Comparison of ENCODE assay signal across 19 cellular contexts in genomic region chr19:58085348-58085875, GRCh38. TPM values are rescaled to one million over a fixed set of nuclear protein-coding genes. Genes with fewer than 3 reads are reported as not detected.
DNase-seq lines count a peak whose midpoint lies in the region; ATAC-seq and TF ChIP-seq lines count a peak whose summit lies in the region.
"Had no signal": no experiment of that assay in that cellular context is flagged by ENCODE, and none has a peak within 500 bp of the region (broad histone marks: within the 10 kb centered on the region; RNA-seq: fewer than 3 reads in every experiment).

No MANE protein-coding gene starts in this region.

- H3K79me1 ChIP-seq in trophoblast cell (ENCODE audit: low read length): no peaks in the 10 kb centered on the region

- peak; percentile 35 for DNase-seq in SK-N-SH
- DNase-seq in Karpas-422: no peak
- DNase-seq in osteoblast (ENCODE audit: insufficient read length, low spot score, missing footprints): peak; percentile 42
- no peak for DNase-seq in trophoblast cell
- no peak for DNase-seq in HPDE6-E6E7 (ENCODE audit: extremely low spot score)
- no peak for DNase-seq in HuH-7 (ENCODE audit: low spot score)
- DNase-seq: AML-193; Calu3; CD8-positive, alpha-beta T cell; DMS79 treated with DMSO at 0.1 percent for 48 hours; GOT3; H9; IMR-90 had no signal

- no peaks in the 10 kb centered on the region for H3F3A ChIP-seq in SK-N-SH (replicated peaks; ENCODE audit: insufficient read depth)

- H2BK12ac ChIP-seq in trophoblast cell (ENCODE audit: low read length): no peak overlapping the region

- CTCF ChIA-PET in SK-N-SH (lab: Yijun Ruan, JAX): no interaction called here

- no peak overlapping the region for H3K14ac ChIP-seq in trophoblast cell (ENCODE audit: low read length)

- H3K79me2 ChIP-seq in SK-N-SH (ENCODE audit: insufficient read depth) (no peaks in the 10 kb centered on the region), Karpas-422 (ENCODE audit: low read length) (no peaks in the 10 kb centered on the region), osteoblast (ENCODE audit: insufficient read depth, low read length) (no peaks in the 10 kb centered on the region), trophoblast cell (ENCODE audit: control insufficient read depth, insufficient read depth, low read length, poor library complexity) (no peaks in the 10 kb centered on the region)

- no peak for TF ChIP-seq EP300 in SK-N-SH (IDR thresholded peaks at IDR 0.05; ENCODE audit: borderline replicate concordance in 1 of 2, low read depth in 1 of 2, low read length in 1 of 2)

- H4K8ac ChIP-seq in trophoblast cell (ENCODE audit: low read depth, low read length): no peak overlapping the region

- H3K27ac ChIP-seq in SK-N-SH (ENCODE audit: low read depth in 2 of 2, low read length in 1 of 2) (no peak overlapping the region), Karpas-422 (ENCODE audit: low read length) (no peak overlapping the region), osteoblast (ENCODE audit: low read depth, low read length) (no peak overlapping the region), trophoblast cell (ENCODE audit: low read depth, low read length) (no peak overlapping the region)
- H3K27ac ChIP-seq: 22Rv1, A549 had no signal

- H3K36me3 ChIP-seq in SK-N-SH (replicated peaks in 1 of 2; ENCODE audit: control insufficient read depth in 1 of 2, insufficient read depth in 2 of 2, low read length in 1 of 2) (no peaks in the 10 kb centered on the region), Karpas-422 (ENCODE audit: insufficient read depth, low read length) (peaks cover 4% of the 10 kb centered on the region; the same call in 1 of the 2 replicates), osteoblast (ENCODE audit: insufficient read depth, low read length) (peaks cover 19% of the 10 kb centered on the region), trophoblast cell (ENCODE audit: control insufficient read depth in 1 of 2, insufficient read depth in 2 of 2, low read length in 2 of 2) (peaks cover 46 to 51% of the 10 kb centered on the region in 2 experiments)

- no peak overlapping the region for H2BK120ac ChIP-seq in trophoblast cell (ENCODE audit: insufficient read depth, low read length, poor library complexity)

- H3K23ac ChIP-seq in trophoblast cell (ENCODE audit: low read length): no peak overlapping the region

- H3K4ac ChIP-seq in trophoblast cell (ENCODE audit: low read depth, low read length): no peak overlapping the region

- no peak overlapping the region for H2BK5ac ChIP-seq in trophoblast cell (ENCODE audit: low read depth, low read length, poor library complexity)

- no peak overlapping the region for H2AFZ ChIP-seq in SK-N-SH (ENCODE audit: low read depth)
- no peak overlapping the region for H2AFZ ChIP-seq in Karpas-422 (ENCODE audit: low read length)
- no peak overlapping the region for H2AFZ ChIP-seq in osteoblast (ENCODE audit: low read length)
- no peak overlapping the region for H2AFZ ChIP-seq in trophoblast cell (ENCODE audit: insufficient read depth, low read length, poor library complexity)

- no peak overlapping the region for H4K12ac ChIP-seq in trophoblast cell (ENCODE audit: low read depth, low read length)

- H2AK5ac ChIP-seq in trophoblast cell (ENCODE audit: low read length): no peak overlapping the region

- TF ChIP-seq CTCF in SK-N-SH (IDR thresholded peaks at IDR 0.05) (no peak), osteoblast (IDR thresholded peaks at IDR 0.05; ENCODE audit: extremely low read depth, low read depth, low read length) (no peak)

- H4K91ac ChIP-seq in trophoblast cell (ENCODE audit: low read depth, low read length): no peak overlapping the region

- no peak overlapping the region for H3K4me2 ChIP-seq in SK-N-SH
- H3K4me2 ChIP-seq in Karpas-422 (ENCODE audit: low read depth, low read length, poor library complexity, severe bottlenecking): no peak overlapping the region
- no peak overlapping the region for H3K4me2 ChIP-seq in osteoblast (ENCODE audit: insufficient read depth, low read length)
- H3K4me2 ChIP-seq in trophoblast cell (ENCODE audit: low read length): no peak overlapping the region
- H3K4me2 ChIP-seq: A549 had no signal

- H3K9me3 ChIP-seq in SK-N-SH: no peaks in the 10 kb centered on the region
- peaks cover 43% of the 10 kb centered on the region; the same call in 1 of the 2 replicates for H3K9me3 ChIP-seq in Karpas-422 (ENCODE audit: low read length)
- peaks cover 9% of the 10 kb centered on the region for H3K9me3 ChIP-seq in osteoblast (ENCODE audit: low read depth, low read length)
- peaks cover 25% of the 10 kb centered on the region for H3K9me3 ChIP-seq in trophoblast cell (ENCODE audit: insufficient read depth, low read depth, low read length)

- TF ChIP-seq RAD21 in SK-N-SH (IDR thresholded peaks at IDR 0.05; ENCODE audit: low read length): no peak

- no peaks in the 10 kb centered on the region for H3K4me1 ChIP-seq in SK-N-SH (ENCODE audit: control insufficient read depth in 1 of 2, insufficient read depth in 2 of 2, low read depth in 1 of 2, low read length in 1 of 2)
- H3K4me1 ChIP-seq in Karpas-422 (ENCODE audit: low read length): no peaks in the 10 kb centered on the region
- no peaks in the 10 kb centered on the region for H3K4me1 ChIP-seq in osteoblast (ENCODE audit: insufficient read depth, low read length)
- H3K4me1 ChIP-seq in trophoblast cell (ENCODE audit: control insufficient read depth in 1 of 2, insufficient read depth in 2 of 2, low read length in 2 of 2): no peaks in the 10 kb centered on the region
- H3K4me1 ChIP-seq: A549 had no signal

- no peaks in the 10 kb centered on the region for H3K27me3 ChIP-seq in SK-N-SH (ENCODE audit: insufficient read depth)
- H3K27me3 ChIP-seq in Karpas-422 (ENCODE audit: low read length): no peaks in the 10 kb centered on the region
- H3K27me3 ChIP-seq in osteoblast (ENCODE audit: insufficient read depth, low read length): no peaks in the 10 kb centered on the region
- H3K27me3 ChIP-seq in trophoblast cell (ENCODE audit: insufficient read depth, low read length): no peaks in the 10 kb centered on the region

- ATAC-seq in SK-N-SH treated with all-trans-retinoic acid at 6 μM for 48 hours: no peak
- ATAC-seq: A549; CD8-positive, alpha-beta T cell; GM12878; K562 had no signal

- POLR2A ChIA-PET in SK-N-SH (lab: Yijun Ruan, JAX): no interaction called here

- WGBS in SK-N-SH (ENCODE audit: low lambda C conversion rate): 55% methylated on average over 4 of the region's 29 CpGs
- no CpG with 5 or more reads among the region's 29 CpGs for WGBS in trophoblast cell (ENCODE audit: extremely low coverage, insufficient coverage, insufficient read length)

- no peak overlapping the region for H3K18ac ChIP-seq in trophoblast cell (ENCODE audit: low read length)

- no peak overlapping the region for H3K9ac ChIP-seq in SK-N-SH
- no peak overlapping the region for H3K9ac ChIP-seq in Karpas-422 (ENCODE audit: low read length)
- H3K9ac ChIP-seq in trophoblast cell (ENCODE audit: low read length): no peak overlapping the region

- H4K20me1 ChIP-seq in SK-N-SH (ENCODE audit: insufficient read depth) (no peaks in the 10 kb centered on the region), Karpas-422 (ENCODE audit: insufficient read depth, low read depth, low read length) (no peaks in the 10 kb centered on the region), osteoblast (ENCODE audit: insufficient read depth, low read length) (no peaks in the 10 kb centered on the region)

- H3K4me3 ChIP-seq in SK-N-SH (ENCODE audit: low read depth in 2 of 2, low read length in 1 of 2): no peak overlapping the region; a peak in 1 of 4 replicates
- peak overlapping the region; percentile 25; the same call in 1 of the 2 replicates for H3K4me3 ChIP-seq in Karpas-422 (ENCODE audit: low read length)
- no peak overlapping the region for H3K4me3 ChIP-seq in osteoblast (ENCODE audit: insufficient read depth, low read length)
- H3K4me3 ChIP-seq in trophoblast cell (ENCODE audit: low read depth, low read length): no peak overlapping the region
- H3K4me3 ChIP-seq: A549, GM12878, K562 had no signal

- H3K9me2 ChIP-seq in SK-N-SH: no peaks in the 10 kb centered on the region
- no peaks in the 10 kb centered on the region for H3K9me2 ChIP-seq in Karpas-422 (replicated peaks; ENCODE audit: insufficient read depth, low read length)

TF ChIP-seq in SK-N-SH, 30 proteins besides CTCF, POLR2A, EP300 and RAD21 (continues in another document):
- TF ChIP-seq EZH2phosphoT487 (IDR thresholded peaks at IDR 0.05; ENCODE audit: borderline replicate concordance, low read depth) (no peak), FOXJ3 (CRISPR knock-in tag; IDR thresholded peaks at IDR 0.05) (no peak)

TF ChIP-seq in SK-N-SH treated with all-trans-retinoic acid at 6 μM for 48 hours, 23 proteins besides CTCF, POLR2A, EP300 and RAD21:
- TF ChIP-seq ZNF8 (CRISPR knock-in tag; IDR thresholded peaks at IDR 0.05) (no peak), ZNF70 (CRISPR knock-in tag; IDR thresholded peaks at IDR 0.05) (no peak), ZFP3 (CRISPR knock-in tag; IDR thresholded peaks at IDR 0.05) (no peak)

RNA-seq across cellular contexts. Expression of gene ZSCAN18, which starts 12.6 kb away (rescaled TPM):
- 26.7 and 28.6 TPM in 2 replicates for polyA plus RNA-seq in SK-N-SH (2012; rRNA removed)
- 11.9 and 16.2 TPM in 2 replicates for polyA plus RNA-seq in SK-N-SH (2012; cell fraction: cytosol; rRNA removed)
- 83.4 and 109 TPM in 2 replicates for polyA plus RNA-seq in SK-N-SH (2012; cell fraction: nucleus; rRNA removed)
- total RNA-seq in Karpas-422 (2014; rRNA removed; shearing (Covaris generic); ENCODE audit: low replicate concordance): not detected in 2 replicates
- total RNA-seq in osteoblast: 49.8 and 60.4 TPM in 2 replicates
- polyA plus RNA-seq in trophoblast cell (2013): 23.5 and 25.9 TPM in 2 replicates
- total RNA-seq: HT-29 had no signal

RNA-seq across cellular contexts. Expression of gene ZNF135, which starts 26.3 kb away (rescaled TPM):
- 0.41 and 0.54 TPM in 2 replicates for polyA plus RNA-seq in SK-N-SH (2012; rRNA removed)
- 0.28 and 0.31 TPM in 2 replicates for polyA plus RNA-seq in SK-N-SH (2012; cell fraction: cytosol; rRNA removed)
- 1.9 and 2.1 TPM in 2 replicates for polyA plus RNA-seq in SK-N-SH (2012; cell fraction: nucleus; rRNA removed)
- total RNA-seq in Karpas-422 (2014; rRNA removed; shearing (Covaris generic); ENCODE audit: low replicate concordance): not detected in 2 replicates
- 6.5 and 8.3 TPM in 2 replicates for total RNA-seq in osteoblast
- polyA plus RNA-seq in trophoblast cell (2013): 2.9 and 3.0 TPM in 2 replicates
- total RNA-seq: Calu3, GM12878, HT-29, K562 had no signal
- polyA plus RNA-seq: A549, K562 had no signal

RNA-seq across cellular contexts. Expression of gene ZSCAN1, which starts 51.6 kb away (rescaled TPM):
- not detected in 2 replicates for polyA plus RNA-seq in SK-N-SH (2012; rRNA removed)
- polyA plus RNA-seq in SK-N-SH (2012; cell fraction: cytosol; rRNA removed): not detected in 2 replicates
- not detected in 2 replicates for polyA plus RNA-seq in SK-N-SH (2012; cell fraction: nucleus; rRNA removed)
- not detected in 2 replicates for total RNA-seq in Karpas-422 (2014; rRNA removed; shearing (Covaris generic); ENCODE audit: low replicate concordance)
- 0.36 TPM in 1 of 2 replicates, not detected in the other for total RNA-seq in osteoblast
- 0.74 and 1.1 TPM in 2 replicates for polyA plus RNA-seq in trophoblast cell (2013)
- total RNA-seq: Calu3; CD8-positive, alpha-beta T cell; GM12878; HT-29; IMR-90; K562 had no signal
- polyA plus RNA-seq: A549, GM12878, IMR-90, K562 had no signal

Comparison
In these comparisons a context has a peak if more than half of its experiments do, and no peak if none do; other contexts are left out.
1. DNase-seq: peak in SK-N-SH (single experiment) and osteoblast (single experiment); none in Karpas-422 (single experiment), trophoblast cell (0 of 2), HPDE6-E6E7 (single experiment) and HuH-7 (single experiment).
2. RNA of gene ZSCAN18, which starts 12.6 kb away (total RNA-seq): 49.8 to 60.4 TPM in osteoblast; not detected in Karpas-422; every median in the first group is over 10 times any median in the second.